Comparison of ENCODE assay signal across 11 cellular contexts in the genomic region with DNA sequence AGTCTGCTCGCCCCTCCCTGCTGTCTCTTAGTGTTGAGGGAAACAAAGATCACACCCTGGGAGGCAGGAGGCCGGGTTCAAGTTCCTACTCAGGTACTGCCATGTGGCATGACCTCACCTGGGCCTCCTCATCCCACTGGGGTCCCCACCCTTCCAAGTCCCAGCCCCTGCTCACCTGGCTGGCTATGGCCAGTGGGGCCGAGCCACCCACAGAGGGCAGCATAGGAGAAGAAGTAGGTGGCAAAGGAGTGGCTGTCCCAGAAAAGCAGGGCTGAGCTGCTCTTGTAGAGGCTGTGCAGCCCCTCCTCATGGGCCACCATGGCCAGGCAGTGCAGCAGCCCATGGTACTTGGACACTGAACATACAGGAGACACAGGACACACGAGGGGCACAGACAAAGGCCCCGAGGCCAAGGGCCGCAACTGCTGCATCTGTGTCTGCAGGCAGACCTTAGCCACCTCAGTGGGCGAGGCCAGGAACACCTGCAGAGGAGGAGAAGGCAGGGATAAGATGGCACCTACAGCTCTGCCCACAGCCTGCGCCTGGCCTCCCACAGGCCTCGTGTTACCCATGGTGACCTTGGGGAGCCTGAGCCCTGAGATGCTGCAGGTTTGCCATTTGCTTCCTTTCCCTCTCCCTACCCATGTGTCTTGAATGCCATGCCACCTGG. TPM values are rescaled to one million over a fixed set of nuclear protein-coding genes. Genes with fewer than 3 reads are reported as not detected.
A peak's percentile ranks its signal among the peaks of the same experiment; 100 is the strongest.
DNase-seq lines count a peak whose midpoint lies in the region; ATAC-seq and TF ChIP-seq lines count a peak whose summit lies in the region.
"Had no signal": no experiment of that assay in that cellular context is flagged by ENCODE, and none has a peak within 500 bp of the region (broad histone marks: within the 10 kb centered on the region; RNA-seq: fewer than 3 reads in every experiment).

No MANE protein-coding gene starts in this region.

- H3K27me3 ChIP-seq in Loucy (ENCODE audit: insufficient read depth, low read length, poor library complexity, severe bottlenecking): no peaks in the 10 kb centered on the region
- no peaks in the 10 kb centered on the region for H3K27me3 ChIP-seq in breast epithelium
- no peaks in the 10 kb centered on the region for H3K27me3 ChIP-seq in prostate gland (replicated peaks; ENCODE audit: insufficient read depth)
- H3K27me3 ChIP-seq: dorsolateral prefrontal cortex had no signal

- H3K4me1 ChIP-seq in Loucy (ENCODE audit: insufficient read depth, low read length, poor library complexity, severe bottlenecking): no peaks in the 10 kb centered on the region
- no peaks in the 10 kb centered on the region for H3K4me1 ChIP-seq in breast epithelium
- H3K4me1 ChIP-seq in prostate gland (replicated peaks): no peaks in the 10 kb centered on the region

- intact Hi-C loops in breast epithelium (cut with DNase I; ENCODE audit: low total_unique reads) (no loop called here), prostate gland (cut with DNase I) (no loop called here)

- H3K9ac ChIP-seq in Loucy (ENCODE audit: low read depth, low read length, poor library complexity, severe bottlenecking): no peak overlapping the region

- H3F3A ChIP-seq in Loucy (ENCODE audit: low read depth): no peaks in the 10 kb centered on the region

- H3K27ac ChIP-seq in breast epithelium: no peak overlapping the region
- no peak overlapping the region for H3K27ac ChIP-seq in prostate gland
- H3K27ac ChIP-seq: dorsolateral prefrontal cortex had no signal

- peak; percentile 63 for TF ChIP-seq CTCF in Loucy (conservative IDR thresholded peaks at IDR 0.05; ENCODE audit: low read length)
- peak in 2 of 3 donors; percentile 34 to 47 for TF ChIP-seq CTCF in breast epithelium (IDR thresholded peaks at IDR 0.05)
- TF ChIP-seq CTCF in prostate gland (IDR thresholded peaks at IDR 0.05): peak in 3 of 4 experiments; percentile 15 to 59 (median 48)

- no peak for ATAC-seq in HG02870 (IDR thresholded peaks at IDR 0.05; ENCODE audit: unreplicated experiment)
- ATAC-seq: activated CD8-positive, alpha-beta memory T cell treated with anti-CD3 and anti-CD28 coated beads, Interleukin-2, amount 10 ng/mL, durations not matched to agents 7 days and 5 days had no signal

- no peaks in the 10 kb centered on the region for H3K9me3 ChIP-seq in Loucy (ENCODE audit: insufficient read depth, low read depth, low read length)
- H3K9me3 ChIP-seq in breast epithelium: no peaks in the 10 kb centered on the region
- H3K9me3 ChIP-seq in prostate gland: no peaks in the 10 kb centered on the region

- TF ChIP-seq POLR2A in breast epithelium (IDR thresholded peaks at IDR 0.05) (no peak), prostate gland (IDR thresholded peaks at IDR 0.05) (no peak)

- no peaks in the 10 kb centered on the region for H3K79me2 ChIP-seq in Loucy (ENCODE audit: insufficient read depth, low read length)

- no peak overlapping the region for H3K4me2 ChIP-seq in Loucy (ENCODE audit: low read depth, low read length, poor library complexity, severe bottlenecking)

- H3K9me2 ChIP-seq in Loucy (replicated peaks; ENCODE audit: low read depth, low read length): no peaks in the 10 kb centered on the region

- H3K4me3 ChIP-seq in Loucy (ENCODE audit: low read length, poor library complexity, severe bottlenecking): no peak overlapping the region
- no peak overlapping the region for H3K4me3 ChIP-seq in breast epithelium
- H3K4me3 ChIP-seq in prostate gland: no peak overlapping the region
- H3K4me3 ChIP-seq: dorsolateral prefrontal cortex had no signal

- no peak overlapping the region for H2AFZ ChIP-seq in Loucy (ENCODE audit: low read length)

- DNase-seq in NOMO-1 (lab: John Stamatoyannopoulos, UW; ENCODE audit: unreplicated experiment in 2 of 2): peak; percentile 22 to 26
- no peak for DNase-seq in NOMO-1 treated with dmso at 0.1 percent for 144 hours (lab: John Stamatoyannopoulos, UW; ENCODE audit: unreplicated experiment)
- DNase-seq in breast epithelium (ENCODE audit: low spot score in 2 of 2): no peak
- no peak for DNase-seq in prostate gland (ENCODE audit: low spot score)
- DNase-seq in amniotic stem cell (lab: John Stamatoyannopoulos, UW): no peak
- DNase-seq in NCI-H510A (lab: John Stamatoyannopoulos, UW): no peak
- DNase-seq: activated CD8-positive, alpha-beta memory T cell treated with anti-CD3 and anti-CD28 coated beads, Interleukin-2, amount 10 ng/mL, durations not matched to agents 7 days and 5 days; dorsolateral prefrontal cortex; stimulated activated CD4-positive, alpha-beta T cell treated with anti-CD3 and anti-CD28 coated beads, Interleukin-15, amount 100 ng/mL, for 24 hours had no signal

- H4K20me1 ChIP-seq in Loucy (ENCODE audit: insufficient read depth, low read length, poor library complexity, severe bottlenecking): no peaks in the 10 kb centered on the region

- 83% methylated on average over 9 of the region's 9 CpGs for WGBS in prostate gland

- H3K36me3 ChIP-seq in Loucy (ENCODE audit: insufficient read depth, low read length) (no peaks in the 10 kb centered on the region), breast epithelium (no peaks in the 10 kb centered on the region), prostate gland (no peaks in the 10 kb centered on the region)

RNA-seq across cellular contexts. Expression of a gene that starts 50.6 kb away (rescaled TPM):
- total RNA-seq in breast epithelium: 10 to 100 TPM in 2 of 3 donors, 1 to 10 TPM in 1; 2.6 to 65.4 (median 13.2) TPM
- 1 to 10 TPM; 3.2 to 8.2 TPM for total RNA-seq in prostate gland
- total RNA-seq: activated CD8-positive, alpha-beta memory T cell treated with anti-CD3 and anti-CD28 coated beads, Interleukin-2, amount 10 ng/mL, durations not matched to agents 7 days and 5 days had no signal

Comparison
In these comparisons a context has a peak if more than half of its experiments do, and no peak if none do; other contexts are left out.
1. DNase-seq: peak in NOMO-1 (2 of 2); none in NOMO-1 treated with dmso at 0.1 percent for 144 hours (single experiment), breast epithelium (0 of 2), prostate gland (single experiment), amniotic stem cell (single experiment) and NCI-H510A (single experiment).
2. Peak in every context shown above with its lines, with median percentiles within 50 percentile points of each other: CTCF ChIP-seq.